ENCODE assay signal across 8 cellular contexts in genomic region chr17:31561469-31562412, GRCh38.
A peak's percentile ranks its signal among the peaks of the same experiment; 100 is the strongest.
DNase-seq lines count a peak whose midpoint lies in the region; TF ChIP-seq lines count a peak whose summit lies in the region.

No MANE protein-coding gene starts in this region.

- H3K4me2 ChIP-seq in neuronal stem cell (ENCODE audit: insufficient read depth, low read length, poor library complexity, severe bottlenecking) = no peak overlapping the region

- H3K9me3 ChIP-seq in mucosa of stomach (ENCODE audit: control insufficient read depth, low read length) (no peaks in the 10 kb centered on the region), testis (no peaks in the 10 kb centered on the region), neuronal stem cell (replicated peaks in 1 of 2; ENCODE audit: control insufficient read depth in 2 of 2, insufficient read depth in 1 of 2, low read depth in 1 of 2, low read length in 2 of 2) (no peaks in the 10 kb centered on the region)

- no peaks in the 10 kb centered on the region for H3K9me3 Mint-ChIP-seq in IgD-negative memory B cell

- peaks cover 49% of the 10 kb centered on the region for H3K4me1 ChIP-seq in mucosa of stomach (ENCODE audit: control insufficient read depth, insufficient read depth, low read length)
- no peaks in the 10 kb centered on the region for H3K4me1 ChIP-seq in testis
- peaks cover 0 to 17% of the 10 kb centered on the region in 2 donors for H3K4me1 ChIP-seq in neuronal stem cell (ENCODE audit: control insufficient read depth in 2 of 2, insufficient read depth in 1 of 2, low read depth in 1 of 2, low read length in 2 of 2)

- no peak overlapping the region for H2BK15ac ChIP-seq in neuronal stem cell (ENCODE audit: low read length)

- no peak overlapping the region for H4K91ac ChIP-seq in neuronal stem cell (ENCODE audit: low read depth, low read length, poor library complexity)

- H2BK120ac ChIP-seq in neuronal stem cell (ENCODE audit: low read depth, low read length) = no peak overlapping the region

- H2BK5ac ChIP-seq in neuronal stem cell (ENCODE audit: low read length) = no peak overlapping the region

- H3K4me3 Mint-ChIP-seq in IgD-negative memory B cell = peak overlapping the region in 3 of 4 donors; percentile 11 to 87 (median 85)

- H3K4me3 ChIP-seq in mucosa of stomach (ENCODE audit: low read length) (no peak overlapping the region), lower leg skin (ENCODE audit: low read depth, poor library complexity, severe bottlenecking) (no peak overlapping the region), testis (no peak overlapping the region), neuronal stem cell (ENCODE audit: low read length in 2 of 2) (no peak overlapping the region)

- no peak overlapping the region for H3K14ac ChIP-seq in neuronal stem cell (ENCODE audit: low read length)

- no peaks in the 10 kb centered on the region for H3K36me3 Mint-ChIP-seq in IgD-negative memory B cell

- H3K27me3 ChIP-seq in mucosa of stomach (ENCODE audit: control insufficient read depth, insufficient read depth, low read length) (no peaks in the 10 kb centered on the region), testis (no peaks in the 10 kb centered on the region), neuronal stem cell (ENCODE audit: control insufficient read depth in 3 of 3, insufficient read depth in 3 of 3, low read depth in 1 of 3, low read length in 3 of 3) (peaks cover 13 to 76% (median 41%) of the 10 kb centered on the region in 3 experiments)

- H3K27ac Mint-ChIP-seq in IgD-negative memory B cell = peak overlapping the region in 1 of 3 donors; percentile 38

- no peaks in the 10 kb centered on the region for H3K79me1 ChIP-seq in neuronal stem cell (ENCODE audit: low read depth, low read length)

- no peak overlapping the region for H2AK5ac ChIP-seq in neuronal stem cell (ENCODE audit: low read depth, low read length)

- peaks cover 13 to 16% (median 14%) of the 10 kb centered on the region in 3 donors for H3K4me1 Mint-ChIP-seq in IgD-negative memory B cell

- no peak overlapping the region for H3K4ac ChIP-seq in neuronal stem cell (ENCODE audit: low read length)

- H3K27ac ChIP-seq in testis (peak overlapping the region in 1 of 2 donors; percentile 17), neuronal stem cell (replicated peaks; ENCODE audit: low read length) (no peak overlapping the region)

- no peak overlapping the region for H2AFZ ChIP-seq in neuronal stem cell (ENCODE audit: low read length)

- H3K36me3 ChIP-seq in mucosa of stomach (ENCODE audit: control insufficient read depth, insufficient read depth, low read length) = no peaks in the 10 kb centered on the region
- no peaks in the 10 kb centered on the region for H3K36me3 ChIP-seq in testis (ENCODE audit: low read depth, missing control alignments)
- no peaks in the 10 kb centered on the region for H3K36me3 ChIP-seq in neuronal stem cell (replicated peaks in 1 of 2; ENCODE audit: control insufficient read depth in 2 of 2, insufficient read depth in 2 of 2, low read length in 2 of 2)

- no peak overlapping the region for H4K8ac ChIP-seq in neuronal stem cell (ENCODE audit: low read depth, low read length)

- no peak for TF ChIP-seq CTCF in lower leg skin (IDR thresholded peaks at IDR 0.05)
- TF ChIP-seq CTCF in testis (IDR thresholded peaks at IDR 0.05) = no peak

- H2BK12ac ChIP-seq in neuronal stem cell (ENCODE audit: low read length) = no peak overlapping the region

- H3K27me3 Mint-ChIP-seq in IgD-negative memory B cell = peaks cover 4% of the 10 kb centered on the region

- 28 to 40% methylated on average over 10 of the region's 10 CpGs for whole genome bisulfite sequencing in lower leg skin, 2 donors
- 78% methylated on average over 9 to 10 of the region's 10 CpGs for WGBS in testis, 2 donors
- no CpG with 5 or more reads among the region's 10 CpGs for WGBS in neuronal stem cell (ENCODE audit: extremely low coverage in 2 of 2, insufficient read length in 2 of 2, insufficient replicate concordance in 1 of 2), 2 donors

- TF ChIP-seq POLR2A in lower leg skin (IDR thresholded peaks at IDR 0.05) = no peak
- no peak for TF ChIP-seq POLR2A in testis (IDR thresholded peaks at IDR 0.05)

- no peak overlapping the region for H3K18ac ChIP-seq in neuronal stem cell (ENCODE audit: low read length)

- intact Hi-C loops in lower leg skin (cut with DNase I; ENCODE audit: low total_unique reads) = no loop called here
- intact Hi-C loops in testis (cut with DNase I; ENCODE audit: low total_unique reads) = no loop called here

- peak overlapping the region; percentile 40 for H3K9ac ChIP-seq in mucosa of stomach (ENCODE audit: low read length)
- no peak overlapping the region for H3K9ac ChIP-seq in neuronal stem cell (ENCODE audit: low read depth, low read length, poor library complexity)

- H3K23ac ChIP-seq in neuronal stem cell (ENCODE audit: low read depth, low read length, poor library complexity) = no peak overlapping the region

- DNase-seq in AG08396 (ENCODE audit: low spot score) (peak; percentile 38), cerebellar cortex (ENCODE audit: low spot score) (peak; percentile 19), NCI-H187 treated with DMSO at 0.1 percent for 48 hours (lab: John Stamatoyannopoulos, UW) (no peak), lower leg skin (ENCODE audit: low spot score in 2 of 2) (no peak), testis (no peak), neuronal stem cell (ENCODE audit: low spot score) (no peak)

Comparison
In these comparisons a context has a peak if more than half of its experiments do, and no peak if none do; other contexts are left out.
1. DNase-seq: peak in AG08396 (single experiment) and cerebellar cortex (single experiment); none in NCI-H187 treated with DMSO at 0.1 percent for 48 hours (single experiment), lower leg skin (0 of 2), testis (single experiment) and neuronal stem cell (single experiment).